ENCODE assay signal across 7 cellular contexts in the genomic region with DNA sequence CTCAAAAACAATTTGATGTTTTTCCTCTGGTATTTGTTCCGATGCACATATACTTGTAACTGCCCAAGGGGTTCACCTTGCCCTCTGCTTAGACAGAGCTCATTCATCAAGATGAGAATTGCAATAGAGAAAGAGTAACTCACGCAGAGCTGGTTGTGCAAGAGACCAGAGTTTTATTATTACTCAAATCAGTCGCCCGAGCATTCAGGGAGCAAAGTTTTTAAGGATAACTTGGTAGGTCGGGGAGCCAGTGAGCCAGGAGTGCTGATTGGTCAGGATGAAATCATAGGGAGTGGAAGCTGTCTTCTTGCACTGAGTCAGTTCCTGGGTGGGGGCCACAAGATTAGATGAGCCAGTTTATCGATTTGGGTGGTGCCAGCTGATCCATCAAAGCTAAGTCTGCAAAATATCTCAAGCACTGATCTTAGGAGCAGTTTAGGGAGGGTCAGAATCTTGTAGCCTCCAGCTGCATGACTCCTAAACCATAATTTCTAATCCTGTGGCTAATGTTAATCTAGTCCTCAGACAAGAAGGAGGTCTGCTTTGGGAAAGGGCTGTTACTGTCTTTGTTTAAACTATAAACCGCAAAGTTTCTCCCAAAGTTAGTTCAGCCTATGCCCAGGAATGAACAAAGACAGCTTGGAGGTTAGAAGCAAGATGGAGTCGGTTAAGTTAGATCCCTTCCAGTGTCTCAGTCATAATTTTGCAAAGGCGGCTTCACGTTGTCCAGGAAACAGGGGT.
DNase-seq lines count a peak whose midpoint lies in the region; ATAC-seq and TF ChIP-seq lines count a peak whose summit lies in the region.
"Not testable (repeated sequence)": the region's sequence is repeated elsewhere in the genome, so short reads cannot be mapped to it uniquely, and the experiment has no call there.

No MANE protein-coding gene starts in this region.

- ATAC-seq in IMR-90 (ENCODE audit: low read depth): peak; percentile 50
- not testable (repeated sequence) for ATAC-seq in activated B cell treated with CpG ODN at 0.5 μM for 24 hours (ENCODE audit: low read depth)

- CTCF ChIA-PET in IMR-90 (lab: Yijun Ruan, JAX): interaction anchor here (0.6 to 0.7 kb wide), 3 partner anchors 68 to 682 kb away, joined by 3 to 5 read pairs (median 3); no protein-coding TSS in a partner anchor
- CTCF ChIA-PET in activated B cell treated with CpG ODN at 0.5 μM for 24 hours (lab: Charles Lee): interaction anchor here (2.1 kb wide), 1 partner anchor 68 kb away, joined by 12 read pairs; no protein-coding TSS in a partner anchor

- H3K9me3 ChIP-seq in IMR-90 (ENCODE audit: control insufficient read depth, insufficient read depth, low read length); OCI-LY1 (ENCODE audit: low read length): not testable (repeated sequence)

- peaks cover 38% of the 10 kb centered on the region for H3K4me1 ChIP-seq in IMR-90 (ENCODE audit: control insufficient read depth, insufficient read depth, low read length)
- peaks cover 90% of the 10 kb centered on the region for H3K4me1 ChIP-seq in OCI-LY1 (ENCODE audit: insufficient read depth, low read length, severe bottlenecking)

- peak overlapping the region; percentile 99 for H2BK120ac ChIP-seq in IMR-90 (ENCODE audit: low read depth, low read length)

- H3K36me3 ChIP-seq in IMR-90 (ENCODE audit: control insufficient read depth, insufficient read depth, low read length); OCI-LY1 (ENCODE audit: insufficient read depth, low read length): not testable (repeated sequence)

- not testable (repeated sequence) for H3K79me2 ChIP-seq in OCI-LY1 (ENCODE audit: insufficient read depth, low read length)

- in situ Hi-C loops in IMR-90 (cut with MboI; ENCODE audit: low sequenced_read_pairs): not testable (repeated sequence)

- H3K27ac ChIP-seq in IMR-90 (ENCODE audit: insufficient read depth, low read length): peak overlapping the region; percentile 95
- peak overlapping the region; percentile 97 for H3K27ac ChIP-seq in OCI-LY1 (ENCODE audit: low read depth, low read length, poor library complexity, severe bottlenecking)

- peak overlapping the region; percentile 77 for H3K18ac ChIP-seq in IMR-90 (ENCODE audit: low read depth, low read length)

- H3K23ac ChIP-seq in IMR-90 (ENCODE audit: low read depth, low read length): peak overlapping the region; percentile 91

- H2AFZ ChIP-seq in IMR-90 (replicated peaks; ENCODE audit: low read length, poor library complexity); OCI-LY1 (ENCODE audit: low read length): not testable (repeated sequence)

- not testable (repeated sequence) for H3K36me3 Mint-ChIP-seq in activated B cell treated with CpG ODN at 0.5 μM for 24 hours (ENCODE audit: low read depth); osteocyte (ENCODE audit: unreplicated experiment)

- H3K9ac ChIP-seq in IMR-90 (ENCODE audit: low read depth, low read length): not testable (repeated sequence)
- H3K9ac ChIP-seq in OCI-LY1 (ENCODE audit: low read length): peak overlapping the region; percentile 18; the same call in 1 of the 2 replicates

- H3K4ac ChIP-seq in IMR-90 (ENCODE audit: low read depth, low read length): peak overlapping the region; percentile 99

- H3K27me3 Mint-ChIP-seq in activated B cell treated with CpG ODN at 0.5 μM for 24 hours; osteocyte (ENCODE audit: unreplicated experiment): not testable (repeated sequence)

- H3K9me3 Mint-ChIP-seq in activated B cell treated with CpG ODN at 0.5 μM for 24 hours; osteocyte (ENCODE audit: unreplicated experiment): not testable (repeated sequence)

- H3K4me3 ChIP-seq in IMR-90 (ENCODE audit: insufficient read depth, low read depth, low read length); OCI-LY1 (ENCODE audit: low read depth, low read length, poor library complexity, severe bottlenecking); epithelial cell of proximal tubule (ENCODE audit: low read depth, low read length): not testable (repeated sequence)

- H3K79me1 ChIP-seq in IMR-90 (ENCODE audit: low read depth in 1 of 2, low read length in 2 of 2): peaks cover 0 to 13% of the 10 kb centered on the region in 2 experiments; a peak in 3 of 4 replicates

- H4K5ac ChIP-seq in IMR-90 (ENCODE audit: low read depth, low read length): peak overlapping the region; percentile 70

- H3K4me2 ChIP-seq in IMR-90 (ENCODE audit: low read depth, low read length); OCI-LY1 (ENCODE audit: low read length): not testable (repeated sequence)

- peaks cover 12% of the 10 kb centered on the region; the same call in 1 of the 2 replicates for H3F3A ChIP-seq in OCI-LY1 (ENCODE audit: insufficient read depth, low read length)

- TF ChIP-seq POLR2A in IMR-90 (IDR thresholded peaks at IDR 0.05; ENCODE audit: low read depth, low read length): not testable (repeated sequence)

- peaks cover 15% of the 10 kb centered on the region for H3K9me1 ChIP-seq in IMR-90 (ENCODE audit: insufficient read depth, low read length)

- peak overlapping the region; percentile 95 for H3K14ac ChIP-seq in IMR-90 (replicated peaks; ENCODE audit: low read depth, low read length)

- H3K4me1 Mint-ChIP-seq in activated B cell treated with CpG ODN at 0.5 μM for 24 hours (peaks cover 81% of the 10 kb centered on the region), osteocyte (ENCODE audit: unreplicated experiment) (peaks cover 64% of the 10 kb centered on the region)

- not testable (repeated sequence) for H3K4me3 Mint-ChIP-seq in activated B cell treated with CpG ODN at 0.5 μM for 24 hours; osteocyte (ENCODE audit: unreplicated experiment)

- H4K20me1 ChIP-seq in IMR-90 (ENCODE audit: insufficient read depth, low read length); OCI-LY1 (ENCODE audit: insufficient read depth, low read length): not testable (repeated sequence)

- dilution Hi-C loops in IMR-90 (cut with HindIII; ENCODE audit: low sequenced_read_pairs, unreplicated experiment): not testable (repeated sequence)

- H2BK5ac ChIP-seq in IMR-90 (ENCODE audit: low read depth, low read length, poor library complexity, severe bottlenecking): peak overlapping the region; percentile 100

- TF ChIP-seq CTCF in IMR-90 (conservative IDR thresholded peaks at IDR 0.05; ENCODE audit: low read depth, low read length); OCI-LY1 (IDR thresholded peaks at IDR 0.05; ENCODE audit: low read length); activated B cell treated with CpG ODN at 0.5 μM for 24 hours (IDR thresholded peaks at IDR 0.05); epithelial cell of proximal tubule (conservative IDR thresholded peaks at IDR 0.05; ENCODE audit: low read depth, low read length); osteocyte (IDR thresholded peaks at IDR 0.05): not testable (repeated sequence)

- peak overlapping the region; percentile 98 for H4K91ac ChIP-seq in IMR-90 (ENCODE audit: insufficient read depth, low read depth, low read length)

- H2BK15ac ChIP-seq in IMR-90 (ENCODE audit: low read depth, low read length): peak overlapping the region; percentile 90; the same call in 2 of the 3 replicates

- peak overlapping the region; percentile 65 for H3K27ac Mint-ChIP-seq in activated B cell treated with CpG ODN at 0.5 μM for 24 hours
- H3K27ac Mint-ChIP-seq in osteocyte (ENCODE audit: unreplicated experiment): peak overlapping the region; percentile 82

- H2AK9ac ChIP-seq in IMR-90 (replicated peaks; ENCODE audit: low read depth, low read length, poor library complexity): peak overlapping the region; percentile 52

- peak overlapping the region; percentile 92 for H2AK5ac ChIP-seq in IMR-90 (ENCODE audit: low read depth, low read length)

- POLR2A ChIA-PET in IMR-90 (lab: Charles Lee; ENCODE audit: unreplicated experiment) (interaction anchor here (1.3 kb wide), 1 partner anchor 18 kb away, joined by 4 read pairs; no protein-coding TSS in a partner anchor), activated B cell treated with CpG ODN at 0.5 μM for 24 hours (lab: Charles Lee) (interaction anchor here (0.7 to 1.8 kb wide), 7 partner anchors 8 to 116 kb away, joined by 3 to 8 read pairs (median 5); no protein-coding TSS in a partner anchor)

- peak overlapping the region; percentile 93 for H3K56ac ChIP-seq in IMR-90 (ENCODE audit: extremely low read depth, insufficient read depth, low read length)

- BruUV-seq in IMR-90 (replicated peaks; lab: Mats Ljungman, UMichigan): not testable (repeated sequence)

- H2BK20ac ChIP-seq in IMR-90 (ENCODE audit: low read depth, low read length): peak overlapping the region; percentile 99

- intact Hi-C loops in IMR-90 (cut with micrococcal nuclease); activated B cell treated with CpG ODN at 0.5 μM for 24 hours (cut with micrococcal nuclease): not testable (repeated sequence)

- TF ChIP-seq RAD21 in IMR-90 (IDR thresholded peaks at IDR 0.05; ENCODE audit: low read length): not testable (repeated sequence)

- peak overlapping the region; percentile 85 to 87 for H4K8ac ChIP-seq in IMR-90 (ENCODE audit: low read depth in 2 of 2, low read length in 2 of 2)

- H3K27me3 ChIP-seq in IMR-90 (ENCODE audit: control insufficient read depth, insufficient read depth, low read length); OCI-LY1 (ENCODE audit: insufficient read depth, low read length): not testable (repeated sequence)

- 73% methylated on average over 3 of the region's 10 CpGs; no CpG with 5 or more reads in 1 of the 2 experiments for WGBS in IMR-90 (ENCODE audit: extremely low coverage in 2 of 2, insufficient read length in 1 of 2), 2 experiments

- not testable (repeated sequence) for H3K9me2 ChIP-seq in OCI-LY1 (ENCODE audit: low read depth, low read length)

- peak; percentile 95 for DNase-seq in EL
- peak; percentile 88 for DNase-seq in IMR-90
- DNase-seq in activated B cell treated with CpG ODN at 0.5 μM for 24 hours: not testable (repeated sequence)
- peak; percentile 33 for DNase-seq in epithelial cell of proximal tubule (ENCODE audit: low read depth)
- DNase-seq in iris pigment epithelial cell (ENCODE audit: low read depth): peak; percentile 94
- DNase-seq in osteocyte (ENCODE audit: extremely low spot score, unreplicated experiment): peak; percentile 44

TF ChIP-seq in IMR-90, 13 proteins besides CTCF, POLR2A, EP300 and RAD21:
- TF ChIP-seq CEBPB (IDR thresholded peaks at IDR 0.05; ENCODE audit: low read depth, low read length): peak; percentile 96
